ENCODE assay signal across 25 cellular contexts in the genomic region with DNA sequence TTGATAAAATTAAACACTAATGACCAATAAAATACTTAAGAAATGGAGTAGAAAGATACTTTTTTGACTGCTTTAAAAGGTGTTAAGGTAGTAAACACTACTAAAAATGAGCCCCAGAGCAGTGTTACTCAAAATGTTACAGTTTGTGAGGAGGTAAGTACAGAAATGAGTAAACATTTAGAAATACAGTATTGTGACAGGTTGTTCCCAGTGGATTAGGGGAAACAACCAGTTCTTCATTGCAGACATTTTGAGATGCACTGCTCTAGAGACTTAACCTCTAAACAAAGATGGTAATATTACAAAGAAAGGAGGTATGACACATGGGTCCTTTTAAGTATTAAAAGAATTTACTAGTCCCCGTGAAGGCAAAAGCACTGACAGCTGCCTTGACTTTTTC.
"Had no signal": no experiment of that assay in that cellular context is flagged by ENCODE, and none has a peak within 500 bp of the region (broad histone marks: within the 10 kb centered on the region; RNA-seq: fewer than 3 reads in every experiment).

No MANE protein-coding gene starts in this region.

- H3K4me3 Mint-ChIP-seq: activated CD4-positive, alpha-beta T cell treated with anti-CD3 and anti-CD28 coated beads, Interleukin-2, amount 10 ng/mL, durations not matched to agents 24 days and 14 days; activated CD8-positive, alpha-beta memory T cell treated with anti-CD3 and anti-CD28 coated beads, Interleukin-2, amount 10 ng/mL, durations not matched to agents 7 days and 5 days; brain; central memory CD8-positive, alpha-beta T cell had no signal

- H3K27me3 Mint-ChIP-seq: activated CD4-positive, alpha-beta T cell treated with anti-CD3 and anti-CD28 coated beads, Interleukin-2, amount 10 ng/mL, durations not matched to agents 24 days and 14 days; activated CD8-positive, alpha-beta memory T cell treated with anti-CD3 and anti-CD28 coated beads, Interleukin-2, amount 10 ng/mL, durations not matched to agents 7 days and 5 days; central memory CD8-positive, alpha-beta T cell had no signal

- DNase-seq: activated CD4-positive, alpha-beta T cell treated with anti-CD3 and anti-CD28 coated beads, Interleukin-2, amount 10 ng/mL, durations not matched to agents 24 days and 14 days; activated CD4-positive, alpha-beta T cell treated with anti-CD3 and anti-CD28 coated beads, Interleukin-2, amount 50 U/mL, for 48 hours; activated CD8-positive, alpha-beta memory T cell treated with anti-CD3 and anti-CD28 coated beads, Interleukin-2, amount 10 ng/mL, durations not matched to agents 7 days and 5 days; activated gamma-delta T cell treated with Interleukin-2 at 50 U/mL for 16 hours; activated naive CD4-positive, alpha-beta T cell treated with anti-CD3 and anti-CD28 coated beads, Interleukin-2, amount 50 U/mL, for 16 hours; amygdala; Karpas-422; MM.1S; NCI-H1105; NCI-H1436; NCI-H187; NCI-H2081; NCI-H510A treated with DMSO at 0.1 percent for 48 hours; NCI-H69; NK-92 treated with Interleukin-12 subunit alpha and Interleukin-12 subunit beta, amount 100 ng/mL, for 24 hours; OCI-M1; RPMI8226; T-helper 1 cell had no signal

- ATAC-seq: activated CD8-positive, alpha-beta memory T cell treated with anti-CD3 and anti-CD28 coated beads, Interleukin-2, amount 10 ng/mL, durations not matched to agents 7 days and 5 days; Panc1; Right ventricle myocardium inferior had no signal

- FAIRE-seq: astrocyte had no signal

- H3K4me3 ChIP-seq: SK-N-MC had no signal

- H3K27ac Mint-ChIP-seq: activated CD4-positive, alpha-beta T cell treated with anti-CD3 and anti-CD28 coated beads, Interleukin-2, amount 10 ng/mL, durations not matched to agents 24 days and 14 days; activated CD8-positive, alpha-beta memory T cell treated with anti-CD3 and anti-CD28 coated beads, Interleukin-2, amount 10 ng/mL, durations not matched to agents 7 days and 5 days had no signal

- H3K9me3 Mint-ChIP-seq: activated CD4-positive, alpha-beta T cell treated with anti-CD3 and anti-CD28 coated beads, Interleukin-2, amount 10 ng/mL, durations not matched to agents 24 days and 14 days; brain; central memory CD8-positive, alpha-beta T cell had no signal

- H3K27ac ChIP-seq: SK-N-MC, VCaP had no signal
